In genomic region chr11:47858169-47858543, GRCh38 we compare ENCODE assay signal across 11 cellular contexts. TPM values are rescaled to one million over a fixed set of nuclear protein-coding genes. Genes with fewer than 3 reads are reported as not detected.
DNase-seq lines count a peak whose midpoint lies in the region; ATAC-seq, FAIRE-seq and TF ChIP-seq lines count a peak whose summit lies in the region.
"Had no signal": no experiment of that assay in that cellular context is flagged by ENCODE, and none has a peak within 500 bp of the region (broad histone marks: within the 10 kb centered on the region; RNA-seq: fewer than 3 reads in every experiment).

No MANE protein-coding gene starts in this region.

- no peaks in the 10 kb centered on the region for H3K36me3 ChIP-seq in GM12878 (ENCODE audit: control insufficient read depth in 2 of 2, insufficient read depth in 2 of 2, low read length in 1 of 2)
- H3K36me3 ChIP-seq in lower lobe of right lung = no peaks in the 10 kb centered on the region

- no peak for TF ChIP-seq RAD21 in GM12878 (IDR thresholded peaks at IDR 0.05; ENCODE audit: insufficient read depth, low read depth, low read length)

- TF ChIP-seq EP300 in GM12878 (IDR thresholded peaks at IDR 0.05; ENCODE audit: borderline replicate concordance in 1 of 2, control insufficient read depth in 1 of 2, low read depth in 2 of 2, low read length in 2 of 2) = no peak

- 66% methylated on average over 7 of the region's 7 CpGs for WGBS in GM12878 (ENCODE audit: insufficient coverage, insufficient replicate concordance, low lambda C conversion rate, missing lambda C conversion rate)

- H3K4me1 ChIP-seq in GM12878 (ENCODE audit: control insufficient read depth, insufficient read depth, low read length) = peaks cover 66% of the 10 kb centered on the region
- peaks cover 27% of the 10 kb centered on the region for H3K4me1 ChIP-seq in lower lobe of right lung

- POLR2A ChIA-PET in GM12878 (lab: Charles Lee) = no interaction called here

- peak; percentile 87 for DNase-seq in AG09319 (ENCODE audit: extremely low read depth, low read depth)
- DNase-seq in HFFc6 = peak; percentile 53
- no peak for DNase-seq in GM12878 (ENCODE audit: low read depth, low spot score)
- no peak for DNase-seq in lower lobe of right lung
- DNase-seq in NCI-H526 (lab: John Stamatoyannopoulos, UW) = no peak
- no peak for DNase-seq in inferior parietal cortex (ENCODE audit: extremely low spot score)
- DNase-seq: NCI-H1436 treated with DMSO at 0.1 percent for 48 hours had no signal

- H3K27me3 Mint-ChIP-seq in HFFc6 (ENCODE audit: insufficient read depth) = no peaks in the 10 kb centered on the region

- no peaks in the 10 kb centered on the region for H3K9me3 Mint-ChIP-seq in HFFc6
- H3K9me3 Mint-ChIP-seq: natural killer cell treated with Interleukin-12 subunit alpha and Interleukin-12 subunit beta and Interleukin-15 and Interleukin-18, amount 100 ng/mL, for 72 hours; T-helper 1 cell treated with Interleukin-12 subunit alpha and Interleukin-12 subunit beta and Interleukin-4 antibody, amounts not matched to agents 30 μg/mL and 1 μg/mL, for 36 hours had no signal

- H3K9me3 ChIP-seq in GM12878 (replicated peaks; ENCODE audit: control insufficient read depth, insufficient read depth, low read length) = no peaks in the 10 kb centered on the region
- H3K9me3 ChIP-seq in lower lobe of right lung = no peaks in the 10 kb centered on the region

- H3K4me1 Mint-ChIP-seq in HFFc6 (ENCODE audit: low read depth) = peaks cover 36% of the 10 kb centered on the region

- H3K9ac ChIP-seq in GM12878 (ENCODE audit: control insufficient read depth, insufficient read depth, low read length) = no peak overlapping the region

- TF ChIP-seq CTCF in AG09319 (IDR thresholded peaks at IDR 0.05; ENCODE audit: low read depth, low read length) = no peak
- TF ChIP-seq CTCF in HFFc6 (IDR thresholded peaks at IDR 0.05) = no peak
- no peak for TF ChIP-seq CTCF in GM12878 (IDR thresholded peaks at IDR 0.05 in 2 of 3, conservative IDR thresholded peaks at IDR 0.05 in 1 of 3; ENCODE audit: control insufficient read depth in 2 of 3, extremely low read depth in 1 of 3, insufficient read depth in 1 of 3, low read depth in 3 of 3, low read length in 3 of 3)
- no peak for TF ChIP-seq CTCF in lower lobe of right lung (IDR thresholded peaks at IDR 0.05)

- no peak for ATAC-seq in GM12878
- peak; percentile 52 for ATAC-seq in lower lobe of right lung
- no peak for ATAC-seq in HG03521 (IDR thresholded peaks at IDR 0.05; ENCODE audit: unreplicated experiment)
- no peak for ATAC-seq in GM18861 (IDR thresholded peaks at IDR 0.05; ENCODE audit: unreplicated experiment)
- ATAC-seq: natural killer cell treated with Interleukin-12 subunit alpha and Interleukin-12 subunit beta and Interleukin-15 and Interleukin-18, amount 100 ng/mL, for 72 hours had no signal

- peak overlapping the region; percentile 74 for H3K27ac Mint-ChIP-seq in HFFc6
- H3K27ac Mint-ChIP-seq: natural killer cell treated with Interleukin-12 subunit alpha and Interleukin-12 subunit beta and Interleukin-15 and Interleukin-18, amount 100 ng/mL, for 72 hours; T-helper 1 cell treated with Interleukin-12 subunit alpha and Interleukin-12 subunit beta and Interleukin-4 antibody, amounts not matched to agents 30 μg/mL and 1 μg/mL, for 36 hours had no signal

- H3K4me3 Mint-ChIP-seq in HFFc6 = peak overlapping the region; percentile 62; the same call in 1 of the 2 replicates
- H3K4me3 Mint-ChIP-seq: natural killer cell treated with Interleukin-12 subunit alpha and Interleukin-12 subunit beta and Interleukin-15 and Interleukin-18, amount 100 ng/mL, for 72 hours; T-helper 1 cell treated with Interleukin-12 subunit alpha and Interleukin-12 subunit beta and Interleukin-4 antibody, amounts not matched to agents 30 μg/mL and 1 μg/mL, for 36 hours had no signal

- H3K36me3 Mint-ChIP-seq in HFFc6 (ENCODE audit: low read depth) = no peaks in the 10 kb centered on the region
- H3K36me3 Mint-ChIP-seq: natural killer cell treated with Interleukin-12 subunit alpha and Interleukin-12 subunit beta and Interleukin-15 and Interleukin-18, amount 100 ng/mL, for 72 hours had no signal

- RAD21 ChIA-PET in GM12878 (lab: Charles Lee; ENCODE audit: unreplicated experiment) = interaction anchor here (0.6 kb wide), 1 partner anchor 69 kb away, joined by 3 read pairs; no protein-coding TSS in a partner anchor

- no TSS peak for BruUV-seq in GM12878 (replicated peaks; lab: Mats Ljungman, UMichigan)

- CTCF ChIA-PET in GM12878 (lab: Yijun Ruan, JAX) = interaction anchor here (1.8 kb wide), 1 partner anchor 250 kb away, joined by 4 read pairs; no protein-coding TSS in a partner anchor

- H3K27me3 ChIP-seq in GM12878 (replicated peaks in 1 of 2; ENCODE audit: control insufficient read depth in 2 of 2, insufficient read depth in 2 of 2, low read length in 1 of 2) (no peaks in the 10 kb centered on the region), lower lobe of right lung (ENCODE audit: low read depth) (no peaks in the 10 kb centered on the region)

- intact Hi-C loops in GM12878 (cut with micrococcal nuclease; ENCODE audit: unreplicated experiment) (loop anchor here (5.0 to 10.0 kb wide), 4 partner anchors 59 to 483 kb away; partner anchors contain the start of genes SLC39A13 and SPI1), lower lobe of right lung (cut with DNase I) (no loop called here)

- SMC1A ChIA-PET in GM12878 (lab: Charles Lee; ENCODE audit: uncharacterized antibody, unreplicated experiment) = no interaction called here

- no peak overlapping the region for H2AFZ ChIP-seq in GM12878 (ENCODE audit: control insufficient read depth, low read depth, low read length)

- TF ChIP-seq POLR2A in GM12878 (IDR thresholded peaks at IDR 0.05; ENCODE audit: low read depth, low read length) = no peak

- in situ Hi-C loops in GM12878 (cut with MboI) = no loop called here

- H3K4me3 ChIP-seq in GM12878 (no peak overlapping the region), lower lobe of right lung (no peak overlapping the region)

- FAIRE-seq in GM12878 (lab: Jason Lieb, UNC) = no peak

- H3K4me2 ChIP-seq in GM12878 (ENCODE audit: control insufficient read depth, insufficient read depth) = no peak overlapping the region; the same call in 1 of the 2 replicates

- H3K79me2 ChIP-seq in GM12878 (ENCODE audit: control insufficient read depth, insufficient read depth, low read length) = no peaks in the 10 kb centered on the region

- H4K20me1 ChIP-seq in GM12878 (ENCODE audit: control insufficient read depth, insufficient read depth) = no peaks in the 10 kb centered on the region

- H3K27ac ChIP-seq in GM12878 (ENCODE audit: control insufficient read depth, insufficient read depth) (peak overlapping the region; percentile 41; the same call in 1 of the 2 replicates), lower lobe of right lung (peak overlapping the region; percentile 44)

TF ChIP-seq in GM12878, 131 proteins besides CTCF, POLR2A, EP300 and RAD21:
- TF ChIP-seq, protein P1, sequence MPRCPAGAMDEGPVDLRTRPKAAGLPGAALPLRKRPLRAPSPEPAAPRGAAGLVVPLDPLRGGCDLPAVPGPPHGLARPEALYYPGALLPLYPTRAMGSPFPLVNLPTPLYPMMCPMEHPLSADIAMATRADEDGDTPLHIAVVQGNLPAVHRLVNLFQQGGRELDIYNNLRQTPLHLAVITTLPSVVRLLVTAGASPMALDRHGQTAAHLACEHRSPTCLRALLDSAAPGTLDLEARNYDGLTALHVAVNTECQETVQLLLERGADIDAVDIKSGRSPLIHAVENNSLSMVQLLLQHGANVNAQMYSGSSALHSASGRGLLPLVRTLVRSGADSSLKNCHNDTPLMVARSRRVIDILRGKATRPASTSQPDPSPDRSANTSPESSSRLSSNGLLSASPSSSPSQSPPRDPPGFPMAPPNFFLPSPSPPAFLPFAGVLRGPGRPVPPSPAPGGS (IDR thresholded peaks at IDR 0.05; ENCODE audit: borderline replicate concordance, insufficient read depth, low read depth, low read length, poor library complexity, severe bottlenecking) = peak; percentile 1
- no peak for TF ChIP-seq KAT2A (conservative IDR thresholded peaks at IDR 0.05; ENCODE audit: control insufficient read depth, low read depth, low read length)

RNA-seq across cellular contexts. Expression of gene NUP160, which starts 10.0 kb away (rescaled TPM):
- total RNA-seq in HFFc6 (2021; fragmentation: NEBNext Ultra II Directional; extraction: Animal tissue kit (Norgen Biotek cat#: 25700)) = 10 to 100 TPM; 18.1 to 23.1 (median 20.0) TPM
- 151 and 160 TPM in 2 replicates for total RNA-seq in GM12878 (2013; cell fraction: nucleolus; rRNA removed)
- total RNA-seq in GM12878 (2014; rRNA removed) = 49.5 and 49.8 TPM in 2 replicates
- total RNA-seq in GM12878 (2014; rRNA removed; fragmentation: Illumina TruSeq; extraction: Trizol) = 51.2 and 52.2 TPM in 2 replicates
- total RNA-seq in GM12878 (2021) = 53.1 and 60.6 TPM in 2 replicates
- 21.4 TPM for polyA plus RNA-seq in GM12878 (2011; ENCODE audit: low read depth)
- polyA plus RNA-seq in GM12878 (2011; rRNA removed) = 62.2 and 70.0 TPM in 2 replicates
- 34.6 and 39.6 TPM in 2 replicates for polyA plus RNA-seq in GM12878 (2011; cell fraction: cytosol; rRNA removed)
- polyA plus RNA-seq in GM12878 (2011; cell fraction: nucleus; rRNA removed) = 39.7 and 53.8 TPM in 2 replicates
- polyA plus RNA-seq in GM12878 (2012) = 24.8 and 26.2 TPM in 2 replicates
- polyA plus RNA-seq in GM12878 (2014; fragmentation: Illumina TruSeq; extraction: Trizol) = 57.0 and 66.1 TPM in 2 replicates
- 10 to 100 TPM; 24.0 to 32.9 TPM for polyA plus RNA-seq in GM12878 (2014; fragmentation: Nextera tagmentation; extraction: Ambion mirVana)
- 39.2 and 41.6 TPM in 2 replicates for polyA plus RNA-seq in GM12878 (2014; rRNA removed)
- polyA plus RNA-seq in GM12878 (2016; fragmentation: Nextera tagmentation; extraction: Ambion mirVana) = 10 to 100 TPM; 81.2 to 87.6 TPM
- polyA minus RNA-seq in GM12878 (2011; rRNA and poly(A)+ RNA removed) = 109 and 141 TPM in 2 replicates
- polyA minus RNA-seq in GM12878 (2011; cell fraction: cytosol; rRNA and poly(A)+ RNA removed) = 27.8 and 39.2 TPM in 2 replicates
- 40.1 and 61.4 TPM in 2 replicates for polyA minus RNA-seq in GM12878 (2011; cell fraction: nucleus; rRNA and poly(A)+ RNA removed)
- 43.3 TPM for total RNA-seq in lower lobe of right lung

Comparison
In these comparisons a context has a peak if more than half of its experiments do, and no peak if none do; other contexts are left out.
1. DNase-seq: peak in AG09319 (single experiment) and HFFc6 (single experiment); none in GM12878 (single experiment), lower lobe of right lung (single experiment), NCI-H526 (0 of 2) and inferior parietal cortex (single experiment).
2. ATAC-seq: peak in lower lobe of right lung (2 of 2); none in GM12878 (single experiment), HG03521 (single experiment) and GM18861 (single experiment).